ENCODE assay signal across 13 cellular contexts in genomic region chr1:76668046-76668445, GRCh38.
A peak's percentile ranks its signal among the peaks of the same experiment; 100 is the strongest.
DNase-seq lines count a peak whose midpoint lies in the region; ATAC-seq, FAIRE-seq and TF ChIP-seq lines count a peak whose summit lies in the region.
"Had no signal": no experiment of that assay in that cellular context is flagged by ENCODE, and none has a peak within 500 bp of the region (broad histone marks: within the 10 kb centered on the region; RNA-seq: fewer than 3 reads in every experiment).

No MANE protein-coding gene starts in this region.

- no peak overlapping the region for H3K4ac ChIP-seq in H1 (replicated peaks; ENCODE audit: insufficient read length, low read depth, low read length)

- DNase-seq in GM06990 (ENCODE audit: extremely low read depth, insufficient read length) (peak; percentile 28), H1 (ENCODE audit: low read depth in 1 of 2, low spot score in 2 of 2) (no peak), Peyer's patch (no peak), substantia nigra (lab: John Stamatoyannopoulos, UW) (no peak), COLO829 (ENCODE audit: low spot score) (no peak)
- no peak for DNase-seq in activated T-helper 2 cell treated with anti-CD3 and anti-CD28 coated beads, Interferon-gamma antibody, Interleukin-2, Interleukin-4, amounts not matched to agents 10 μg/mL and 5 μg/mL and 100 μg/mL, durations not matched to agents 14 hours and 24 hours and 36 hours (ENCODE audit: low spot score)
- DNase-seq: activated gamma-delta T cell, NCI-H2081 treated with DMSO at 0.1 percent for 48 hours had no signal

- no peaks in the 10 kb centered on the region for H3K36me3 Mint-ChIP-seq in activated T-helper 2 cell treated with anti-CD3 and anti-CD28 coated beads, Interferon-gamma antibody, Interleukin-2, Interleukin-4, amounts not matched to agents 10 μg/mL and 5 μg/mL and 100 μg/mL, durations not matched to agents 14 hours and 24 hours and 36 hours (ENCODE audit: low read depth)
- H3K36me3 Mint-ChIP-seq: CD14-positive monocyte had no signal

- ATAC-seq in GM19468 (IDR thresholded peaks at IDR 0.05; ENCODE audit: extremely low read depth, unreplicated experiment): peak; percentile 81
- peak; percentile 95 for ATAC-seq in HG03159 (IDR thresholded peaks at IDR 0.05; ENCODE audit: unreplicated experiment)
- ATAC-seq: HCT116 had no signal

- H3K9ac ChIP-seq in H1 (replicated peaks in 1 of 4; ENCODE audit: extremely low read depth in 1 of 4, low read depth in 3 of 4, low read length in 3 of 4): no peak overlapping the region

- no peak overlapping the region for H4K5ac ChIP-seq in H1 (ENCODE audit: insufficient read length, low read depth, low read length)

- H3K4me3 ChIP-seq in GM06990 (replicated peaks; ENCODE audit: low read depth, low read length): no peak overlapping the region
- no peak overlapping the region for H3K4me3 ChIP-seq in H1 (ENCODE audit: extremely low read depth in 1 of 4, insufficient read depth in 2 of 4, low read depth in 3 of 4, low read length in 4 of 4)
- H3K4me3 ChIP-seq in Peyer's patch: no peak overlapping the region

- no peaks in the 10 kb centered on the region for H4K20me1 ChIP-seq in H1 (replicated peaks in 1 of 2; ENCODE audit: control insufficient read depth in 1 of 2, insufficient read depth in 2 of 2, low read length in 2 of 2)

- TF ChIP-seq POLR2A in H1 (IDR thresholded peaks at IDR 0.05; ENCODE audit: control extremely low read depth in 1 of 2, low read depth in 2 of 2, low read length in 2 of 2): no peak
- TF ChIP-seq POLR2A in Peyer's patch (IDR thresholded peaks at IDR 0.05): no peak

- CTCF ChIA-PET in H1 (lab: Charles Lee; ENCODE audit: partially characterized antibody): interaction anchor here (0.8 kb wide), 1 partner anchor 513 kb away, joined by 3 read pairs; no protein-coding TSS in a partner anchor

- no peaks in the 10 kb centered on the region for H3K9me3 Mint-ChIP-seq in activated T-helper 2 cell treated with anti-CD3 and anti-CD28 coated beads, Interferon-gamma antibody, Interleukin-2, Interleukin-4, amounts not matched to agents 10 μg/mL and 5 μg/mL and 100 μg/mL, durations not matched to agents 14 hours and 24 hours and 36 hours

- no peaks in the 10 kb centered on the region for H3K4me1 ChIP-seq in H1 (replicated peaks in 1 of 4; ENCODE audit: control insufficient read depth in 3 of 4, insufficient read depth in 4 of 4, low read length in 3 of 4)
- H3K4me1 ChIP-seq in Peyer's patch: no peaks in the 10 kb centered on the region

- H2BK15ac ChIP-seq in H1 (ENCODE audit: low read length): no peak overlapping the region

- TF ChIP-seq RAD21 in H1 (IDR thresholded peaks at IDR 0.05 in 1 of 2, conservative IDR thresholded peaks at IDR 0.05 in 1 of 2; ENCODE audit: low read depth in 2 of 2, low read length in 2 of 2): no peak

- 0 out of 2 replicates have a peak overlapping the region, but pooled peaks have one; percentile 13 for H2AFZ ChIP-seq in H1 (ENCODE audit: low read length)

- H3K9me3 ChIP-seq in H1 (ENCODE audit: insufficient read depth in 2 of 2, low read depth in 1 of 2, low read length in 1 of 2) (no peaks in the 10 kb centered on the region), Peyer's patch (no peaks in the 10 kb centered on the region)

- no peak overlapping the region for H3K14ac ChIP-seq in H1 (ENCODE audit: insufficient read length)

- no peaks in the 10 kb centered on the region for H3K79me1 ChIP-seq in H1 (ENCODE audit: low read depth, low read length)

- H3K23me2 ChIP-seq in H1 (ENCODE audit: low read depth, low read length): no peaks in the 10 kb centered on the region

- no peak overlapping the region for H2BK120ac ChIP-seq in H1 (replicated peaks; ENCODE audit: low read depth, low read length)

- no peak overlapping the region for H3K4me2 ChIP-seq in H1 (ENCODE audit: insufficient read depth in 1 of 2, low read depth in 2 of 2, low read length in 2 of 2)

- intact Hi-C loops in activated T-helper 2 cell treated with anti-CD3 and anti-CD28 coated beads, Interferon-gamma antibody, Interleukin-2, Interleukin-4, amounts not matched to agents 10 μg/mL and 5 μg/mL and 100 μg/mL, durations not matched to agents 14 hours and 24 hours and 36 hours (cut with micrococcal nuclease): no loop called here

- H3K36me3 ChIP-seq in GM06990 (ENCODE audit: control insufficient read depth, insufficient read depth, low read length) (no peaks in the 10 kb centered on the region), H1 (ENCODE audit: control insufficient read depth in 2 of 4, insufficient read depth in 4 of 4, low read length in 3 of 4) (no peaks in the 10 kb centered on the region), Peyer's patch (no peaks in the 10 kb centered on the region)

- no peak overlapping the region for H2BK12ac ChIP-seq in H1 (ENCODE audit: low read depth, low read length)

- TF ChIP-seq EP300 in H1 (IDR thresholded peaks at IDR 0.05; ENCODE audit: borderline replicate concordance in 1 of 2, low read depth in 2 of 2, low read length in 2 of 2): no peak

- H2AK5ac ChIP-seq in H1 (ENCODE audit: low read depth, low read length): no peak overlapping the region

- no peak overlapping the region for H3K4me3 Mint-ChIP-seq in activated T-helper 2 cell treated with anti-CD3 and anti-CD28 coated beads, Interferon-gamma antibody, Interleukin-2, Interleukin-4, amounts not matched to agents 10 μg/mL and 5 μg/mL and 100 μg/mL, durations not matched to agents 14 hours and 24 hours and 36 hours (ENCODE audit: low read depth)
- H3K4me3 Mint-ChIP-seq: CD14-positive monocyte; T-helper 2 cell treated with Interferon-gamma antibody and Interleukin-4, amounts not matched to agents 5 μg/mL and 100 μg/mL, for 36 hours had no signal

- H2BK5ac ChIP-seq in H1 (ENCODE audit: low read depth, low read length): no peak overlapping the region

- no peaks in the 10 kb centered on the region for H3K4me1 Mint-ChIP-seq in activated T-helper 2 cell treated with anti-CD3 and anti-CD28 coated beads, Interferon-gamma antibody, Interleukin-2, Interleukin-4, amounts not matched to agents 10 μg/mL and 5 μg/mL and 100 μg/mL, durations not matched to agents 14 hours and 24 hours and 36 hours (ENCODE audit: low read depth)
- H3K4me1 Mint-ChIP-seq: CD14-positive monocyte had no signal

- H3K56ac ChIP-seq in H1 (replicated peaks; ENCODE audit: insufficient read length, low read depth, low read length): no peak overlapping the region

- H4K8ac ChIP-seq in H1 (ENCODE audit: extremely low read depth, insufficient read depth, low read length): no peak overlapping the region

- no peaks in the 10 kb centered on the region for H3K27me3 Mint-ChIP-seq in activated T-helper 2 cell treated with anti-CD3 and anti-CD28 coated beads, Interferon-gamma antibody, Interleukin-2, Interleukin-4, amounts not matched to agents 10 μg/mL and 5 μg/mL and 100 μg/mL, durations not matched to agents 14 hours and 24 hours and 36 hours (ENCODE audit: low read depth)

- FAIRE-seq in H1 (lab: Jason Lieb, UNC): no peak

- no peak overlapping the region for H4K91ac ChIP-seq in H1 (replicated peaks; ENCODE audit: insufficient read length, low read length)

- WGBS in H1 (ENCODE audit: extremely low coverage in 1 of 2, insufficient coverage in 1 of 2, insufficient read length in 1 of 2, insufficient replicate concordance in 2 of 2, low coverage in 1 of 2, low lambda C conversion rate in 2 of 2, missing lambda C conversion rate in 1 of 2), 2 experiments: 90% methylated on average over 5 of the region's 5 CpGs; no CpG with 5 or more reads in 1 of the 2 experiments

- no peaks in the 10 kb centered on the region for H3K79me2 ChIP-seq in H1 (ENCODE audit: control insufficient read depth in 1 of 2, insufficient read depth in 2 of 2, low read length in 2 of 2)

- H3K27ac ChIP-seq in H1 (ENCODE audit: low read depth, low read length) (no peak overlapping the region), Peyer's patch (no peak overlapping the region), substantia nigra (ENCODE audit: low read depth, low read length, poor library complexity, severe bottlenecking) (no peak overlapping the region)

- no peak overlapping the region for H3K18ac ChIP-seq in H1 (ENCODE audit: extremely low read depth, low read length)

- no peak overlapping the region for H3K23ac ChIP-seq in H1 (ENCODE audit: insufficient read length)

- H3K27me3 ChIP-seq in GM06990 (replicated peaks; ENCODE audit: control insufficient read depth, insufficient read depth, low read length) (no peaks in the 10 kb centered on the region), H1 (replicated peaks in 1 of 4; ENCODE audit: control insufficient read depth in 3 of 4, extremely low read depth in 1 of 4, insufficient read depth in 3 of 4, low read length in 3 of 4) (no peaks in the 10 kb centered on the region), Peyer's patch (no peaks in the 10 kb centered on the region)

- no peak overlapping the region for H2BK20ac ChIP-seq in H1 (ENCODE audit: low read length)

- POLR2A ChIA-PET in H1 (lab: Charles Lee; ENCODE audit: partially characterized antibody): no interaction called here

- TF ChIP-seq CTCF in GM06990 (IDR thresholded peaks at IDR 0.05; ENCODE audit: insufficient read depth, low read length, poor library complexity, severe bottlenecking) (no peak), H1 (IDR thresholded peaks at IDR 0.05; ENCODE audit: control extremely low read depth in 1 of 3, insufficient read depth in 1 of 3, low read depth in 1 of 3, low read length in 3 of 3) (no peak), Peyer's patch (IDR thresholded peaks at IDR 0.05) (no peak)

- H3K27ac Mint-ChIP-seq in activated T-helper 2 cell treated with anti-CD3 and anti-CD28 coated beads, Interferon-gamma antibody, Interleukin-2, Interleukin-4, amounts not matched to agents 10 μg/mL and 5 μg/mL and 100 μg/mL, durations not matched to agents 14 hours and 24 hours and 36 hours: no peak overlapping the region
- H3K27ac Mint-ChIP-seq: CD14-positive monocyte; T-helper 2 cell treated with Interferon-gamma antibody and Interleukin-4, amounts not matched to agents 5 μg/mL and 100 μg/mL, for 36 hours had no signal

TF ChIP-seq in H1, 55 proteins besides CTCF, POLR2A, EP300 and RAD21:
- TF ChIP-seq GTF2F1 (IDR thresholded peaks at IDR 0.05; ENCODE audit: borderline replicate concordance, low read depth, low read length) (no peak), SUZ12 (IDR thresholded peaks at IDR 0.05; ENCODE audit: low read length) (no peak)
TF ChIP-seq in H1: peak in this region for 0.
